9 cellular contexts compared by ENCODE assay signal in genomic region chr20:54062812-54063280, GRCh38. TPM values are rescaled to one million over a fixed set of nuclear protein-coding genes. Genes with fewer than 3 reads are reported as not detected.
DNase-seq lines count a peak whose midpoint lies in the region; ATAC-seq and TF ChIP-seq lines count a peak whose summit lies in the region.
"Had no signal": no experiment of that assay in that cellular context is flagged by ENCODE, and none has a peak within 500 bp of the region (broad histone marks: within the 10 kb centered on the region; RNA-seq: fewer than 3 reads in every experiment).

No MANE protein-coding gene starts in this region.

- ATAC-seq in activated naive CD4-positive, alpha-beta T cell treated with anti-CD3 and anti-CD28 coated beads, Interleukin-2, amount 50 U/mL, for 72 hours, result peak; percentile 57 to 58
- ATAC-seq in HG02870 (IDR thresholded peaks at IDR 0.05; ENCODE audit: unreplicated experiment) (peak; percentile 34), left colon (peak; percentile 13)
- ATAC-seq in activated CD4-positive, CD25-positive, alpha-beta regulatory T cell treated with anti-CD3 and anti-CD28 coated beads, Interleukin-2, amount 50 U/mL, for 24 hours, result no peak

- H3K36me3 ChIP-seq in vagina, result no peaks in the 10 kb centered on the region

- no peak for TF ChIP-seq POLR2A in vagina (IDR thresholded peaks at IDR 0.05)

- CTCF ChIA-PET in MCF 10A (lab: Yijun Ruan, JAX), result interaction anchor here (0.5 to 6.8 kb wide), 54 partner anchors 10 to 1247 kb away, joined by 3 to 79 read pairs (median 4); no protein-coding TSS in a partner anchor

- no TSS peak for BruUV-seq in MCF 10A (replicated peaks; lab: Mats Ljungman, UMichigan)

- H3K9me3 ChIP-seq in vagina, result no peaks in the 10 kb centered on the region

- H3K9me3 Mint-ChIP-seq in activated naive CD4-positive, alpha-beta T cell treated with anti-CD3 and anti-CD28 coated beads, Interleukin-2, amount 50 U/mL, for 72 hours, result no peaks in the 10 kb centered on the region
- H3K9me3 Mint-ChIP-seq in MCF 10A (ENCODE audit: unreplicated experiment), result no peaks in the 10 kb centered on the region
- H3K9me3 Mint-ChIP-seq: central memory CD8-positive, alpha-beta T cell had no signal

- intact Hi-C loops in MCF 10A (cut with micrococcal nuclease) (loop anchor here (1.0 to 10.0 kb wide), 4 partner anchors 119 to 1936 kb away; no protein-coding TSS in a partner anchor), left colon (cut with DNase I, micrococcal nuclease) (loop anchor here in 1 of 2 donors (10.0 kb wide), 1 partner anchor 118 kb away; no protein-coding TSS in a partner anchor), vagina (cut with DNase I) (no loop called here)

- no peaks in the 10 kb centered on the region for H3K27me3 Mint-ChIP-seq in MCF 10A (ENCODE audit: insufficient read depth, unreplicated experiment)
- H3K27me3 Mint-ChIP-seq: central memory CD8-positive, alpha-beta T cell had no signal

- POLR2A ChIA-PET in MCF 10A (lab: Yijun Ruan, JAX), result interaction anchor here (0.5 to 3.1 kb wide), 12 partner anchors 12 to 1870 kb away, joined by 3 to 19 read pairs (median 8); no protein-coding TSS in a partner anchor

- H3K27me3 ChIP-seq in vagina, result no peaks in the 10 kb centered on the region

- DNase-seq in activated naive CD4-positive, alpha-beta T cell treated with anti-CD3 and anti-CD28 coated beads, Interleukin-2, amount 50 U/mL, for 72 hours (ENCODE audit: low spot score in 2 of 2), result no peak
- no peak for DNase-seq in activated naive CD4-positive, alpha-beta T cell treated with Interleukin-2 at 50 U/mL for 16 hours
- DNase-seq in NCI-H526 treated with DMSO at 0.1 percent for 48 hours (lab: John Stamatoyannopoulos, UW) (peak; percentile 60), MCF 10A (ENCODE audit: unreplicated experiment) (peak; percentile 64), left colon (no peak), vagina (ENCODE audit: extremely low spot score in 2 of 2) (peak in 1 of 2 donors; percentile 43)

- peaks cover 14% of the 10 kb centered on the region for H3K4me1 ChIP-seq in vagina

- H3K4me3 ChIP-seq in vagina, result no peak overlapping the region

- peaks cover 21% of the 10 kb centered on the region for H3K4me1 Mint-ChIP-seq in MCF 10A (ENCODE audit: insufficient read depth, unreplicated experiment)

- no peaks in the 10 kb centered on the region for H3K36me3 Mint-ChIP-seq in activated naive CD4-positive, alpha-beta T cell treated with anti-CD3 and anti-CD28 coated beads, Interleukin-2, amount 50 U/mL, for 72 hours
- H3K36me3 Mint-ChIP-seq in MCF 10A (ENCODE audit: insufficient read depth, unreplicated experiment), result no peaks in the 10 kb centered on the region

- H3K27ac ChIP-seq in vagina, result no peak overlapping the region

- TF ChIP-seq CTCF in MCF 10A (IDR thresholded peaks at IDR 0.05; ENCODE audit: unreplicated experiment) (peak; percentile 59), vagina (IDR thresholded peaks at IDR 0.05) (peak; percentile 12 to 50 (median 45))

- H3K27ac Mint-ChIP-seq in activated naive CD4-positive, alpha-beta T cell treated with anti-CD3 and anti-CD28 coated beads, Interleukin-2, amount 50 U/mL, for 72 hours, result no peak overlapping the region
- no peak overlapping the region for H3K27ac Mint-ChIP-seq in MCF 10A (ENCODE audit: low read depth, unreplicated experiment)

- no peak overlapping the region for H3K4me3 Mint-ChIP-seq in MCF 10A (ENCODE audit: unreplicated experiment)

RNA-seq across cellular contexts. Expression of gene BCAS1, which starts 7.5 kb away (rescaled TPM):
- not detected for total RNA-seq in activated naive CD4-positive, alpha-beta T cell treated with anti-CD3 and anti-CD28 coated beads, Interleukin-2, amount 50 U/mL, for 72 hours
- total RNA-seq in MCF 10A (2022), result not detected in 2 replicates
- total RNA-seq in left colon, result 100 to 1,000 TPM; 149 to 152 TPM
- 2.7 TPM for total RNA-seq in vagina

Comparison
In these comparisons a context has a peak if more than half of its experiments do, and no peak if none do; other contexts are left out.
1. ATAC-seq: peak in activated naive CD4-positive, alpha-beta T cell treated with anti-CD3 and anti-CD28 coated beads, Interleukin-2, amount 50 U/mL, for 72 hours (2 of 2), HG02870 (single experiment) and left colon (single experiment); none in activated CD4-positive, CD25-positive, alpha-beta regulatory T cell treated with anti-CD3 and anti-CD28 coated beads, Interleukin-2, amount 50 U/mL, for 24 hours (0 of 2).
2. DNase-seq: peak in NCI-H526 treated with DMSO at 0.1 percent for 48 hours (single experiment) and MCF 10A (single experiment); none in activated naive CD4-positive, alpha-beta T cell treated with anti-CD3 and anti-CD28 coated beads, Interleukin-2, amount 50 U/mL, for 72 hours (0 of 2), activated naive CD4-positive, alpha-beta T cell treated with Interleukin-2 at 50 U/mL for 16 hours (single experiment) and left colon (0 of 2).
3. RNA of gene BCAS1, which starts 7.5 kb away (total RNA-seq): 149 to 152 TPM in left colon; 2.7 TPM in vagina (single experiment), not detected in activated naive CD4-positive, alpha-beta T cell treated with anti-CD3 and anti-CD28 coated beads, Interleukin-2, amount 50 U/mL, for 72 hours and not detected in MCF 10A; every median in the first group is over 10 times any median in the second.